8 cellular contexts compared by ENCODE assay signal in genomic region chr2:205885492-205886099, GRCh38.
DNase-seq lines count a peak whose midpoint lies in the region; ATAC-seq and TF ChIP-seq lines count a peak whose summit lies in the region.

No MANE protein-coding gene starts in this region.

- WGBS in gastroesophageal sphincter (ENCODE audit: low coverage in 1 of 2), 2 donors, result 13 to 35% methylated on average over 13 to 20 of the region's 23 CpGs
- 35 to 37% methylated on average over 23 of the region's 23 CpGs for WGBS in tibial nerve, 2 donors

- peak; percentile 4 for DNase-seq in GM12864 (ENCODE audit: low read depth)
- peak; percentile 85 for DNase-seq in RKO (ENCODE audit: low spot score)
- peak; percentile 83 for DNase-seq in activated effector memory CD4-positive, alpha-beta T cell treated with anti-CD3 and anti-CD28 coated beads, Interleukin-2, amount 50 U/mL, for 16 hours
- DNase-seq in nucleus accumbens (lab: John Stamatoyannopoulos, UW), result peak in 55 of 56 donors; percentile 1 to 86 (median 56)
- peak; percentile 83 to 92 for DNase-seq in tibial nerve (ENCODE audit: low spot score in 2 of 2)

- H3K4me3 ChIP-seq in GM12864 (ENCODE audit: low read depth, low read length) (no peak overlapping the region), gastroesophageal sphincter (no peak overlapping the region), tibial nerve (no peak overlapping the region)

- TF ChIP-seq EP300 in gastroesophageal sphincter (IDR thresholded peaks at IDR 0.05) (no peak), tibial nerve (IDR thresholded peaks at IDR 0.05) (peak in 1 of 2 donors; percentile 49)

- no peaks in the 10 kb centered on the region for H3K36me3 ChIP-seq in gastroesophageal sphincter
- H3K36me3 ChIP-seq in tibial nerve, result no peaks in the 10 kb centered on the region

- peak; percentile 84 for ATAC-seq in HG02973 (IDR thresholded peaks at IDR 0.05; ENCODE audit: unreplicated experiment)
- peak; percentile 83 for ATAC-seq in gastroesophageal sphincter
- ATAC-seq in HG03565 (IDR thresholded peaks at IDR 0.05; ENCODE audit: unreplicated experiment), result no peak

- H3K9me3 ChIP-seq in gastroesophageal sphincter (no peaks in the 10 kb centered on the region), tibial nerve (no peaks in the 10 kb centered on the region)

- H3K4me1 ChIP-seq in gastroesophageal sphincter (peaks cover 0 to 53% (median 0%) of the 10 kb centered on the region in 3 donors), tibial nerve (peaks cover 0 to 9% (median 0%) of the 10 kb centered on the region in 4 donors)

- peak overlapping the region in 3 of 4 donors; percentile 18 to 80 (median 78) for H3K27ac ChIP-seq in gastroesophageal sphincter
- H3K27ac ChIP-seq in tibial nerve, result no peak overlapping the region

- TF ChIP-seq POLR2A in gastroesophageal sphincter (IDR thresholded peaks at IDR 0.05) (no peak), tibial nerve (IDR thresholded peaks at IDR 0.05) (no peak)

- TF ChIP-seq CTCF in GM12864 (IDR thresholded peaks at IDR 0.05; ENCODE audit: low read depth, low read length, missing control alignments), result peak; percentile 92
- peak; percentile 82 to 95 (median 94) for TF ChIP-seq CTCF in gastroesophageal sphincter (IDR thresholded peaks at IDR 0.05)
- TF ChIP-seq CTCF in tibial nerve (IDR thresholded peaks at IDR 0.05), result peak; percentile 73 to 95 (median 92)

- H3K27me3 ChIP-seq in gastroesophageal sphincter (no peaks in the 10 kb centered on the region), tibial nerve (no peaks in the 10 kb centered on the region)

Comparison
In these comparisons a context has a peak if more than half of its experiments do, and no peak if none do; other contexts are left out.
1. DNase-seq: peak in every context shown above with its lines; median percentile 88 in tibial nerve; 85 in RKO; 83 in activated effector memory CD4-positive, alpha-beta T cell treated with anti-CD3 and anti-CD28 coated beads, Interleukin-2, amount 50 U/mL, for 16 hours; 56 in nucleus accumbens; 4 in GM12864.
2. H3K27ac ChIP-seq: peak in gastroesophageal sphincter (3 of 4); none in tibial nerve (0 of 4).
3. Peak in every context shown above with its lines, with median percentiles within 50 percentile points of each other: CTCF ChIP-seq.